Comparison of ENCODE assay signal across 20 cellular contexts in the genomic region with DNA sequence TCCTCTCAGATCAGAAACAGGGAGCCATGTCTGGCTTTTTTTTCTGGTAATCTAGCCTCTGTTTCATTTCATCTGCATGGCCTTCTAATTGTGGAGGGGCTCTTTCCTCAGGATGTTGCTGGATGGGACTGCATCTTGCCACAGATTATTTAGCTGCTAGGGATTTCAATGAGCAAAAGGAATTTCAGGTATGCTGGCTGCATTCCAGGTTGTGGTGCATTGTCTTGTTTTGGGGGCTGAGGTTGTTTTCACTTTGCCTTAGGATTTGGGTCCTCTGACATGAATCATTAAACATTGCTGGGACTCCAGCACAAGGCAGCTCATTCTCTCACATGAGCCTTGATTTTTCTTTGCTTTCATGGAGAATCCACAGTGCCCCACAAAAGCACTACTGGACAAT.
"Had no signal": no experiment of that assay in that cellular context is flagged by ENCODE, and none has a peak within 500 bp of the region (broad histone marks: within the 10 kb centered on the region; RNA-seq: fewer than 3 reads in every experiment).

No MANE protein-coding gene starts in this region.

- H3K9me3 ChIP-seq: MG63 had no signal

- H3K27me3 ChIP-seq: MG63 had no signal

- DNase-seq: IMR-90, Karpas-422, KG1, MG63, NCI-H1092, NCI-H1105 treated with DMSO at 0.1 percent for 48 hours, NCI-H1417 treated with DMSO at 0.1 percent for 48 hours, NCI-H146, NCI-H1694 treated with DMSO at 0.1 percent for 48 hours, NCI-H1930, NCI-H2081, NCI-H2107, NCI-H226, NCI-H446, NCI-H510A, NCI-H524 treated with DMSO at 0.1 percent for 48 hours, NCI-H69, NCI-H774, RPMI8226, SHP77 had no signal

- H3K36me3 ChIP-seq: MG63 had no signal

- H3K4me3 ChIP-seq: MG63 had no signal
